17 cellular contexts compared by ENCODE assay signal in genomic region chr12:1525858-1526257, GRCh38.
"Had no signal": no experiment of that assay in that cellular context is flagged by ENCODE, and none has a peak within 500 bp of the region (broad histone marks: within the 10 kb centered on the region; RNA-seq: fewer than 3 reads in every experiment).

No MANE protein-coding gene starts in this region.

- H3K27me3 ChIP-seq: vagina had no signal

- H3K4me3 ChIP-seq: dorsolateral prefrontal cortex, lower lobe of right lung, smooth muscle cell, stomach, vagina had no signal

- H3K4me1 ChIP-seq: vagina had no signal

- H3K27ac ChIP-seq: dorsolateral prefrontal cortex, epithelial cell of prostate, lower lobe of right lung, stomach, vagina had no signal

- H3K9me3 ChIP-seq: lower lobe of right lung, stomach, vagina had no signal

- FAIRE-seq: TTC549 had no signal

- DNase-seq: activated CD4-positive, alpha-beta T cell treated with anti-CD3 and anti-CD28 coated beads, Interleukin-2, amount 50 U/mL, for 1 hour; activated CD8-positive, alpha-beta memory T cell treated with anti-CD3 and anti-CD28 coated beads, Interleukin-2, amount 50 U/mL, for 4 hours; activated effector memory CD4-positive, alpha-beta T cell treated with anti-CD3 and anti-CD28 coated beads, Interleukin-2, amount 50 U/mL, for 16 hours; activated T-cell treated with anti-CD3 and anti-CD28 coated beads, Interleukin-2, amount 50 U/mL, for 72 hours; foreskin fibroblast; glutamatergic neuron; lower lobe of right lung; nucleus accumbens; stimulated activated CD4-positive, alpha-beta T cell treated with anti-CD3 and anti-CD28 coated beads, Interleukin-4, amount 100 ng/mL, for 1 hour; stomach; trophoblast cell had no signal

- H3K36me3 ChIP-seq: lower lobe of right lung, stomach, vagina had no signal

- H3K4me2 ChIP-seq: smooth muscle cell had no signal

- ATAC-seq: activated T-cell treated with anti-CD3 and anti-CD28 coated beads, Interleukin-2, amount 50 U/mL, for 72 hours; lower lobe of right lung; sciatic nerve had no signal
